ENCODE assay signal across 31 cellular contexts in the genomic region with DNA sequence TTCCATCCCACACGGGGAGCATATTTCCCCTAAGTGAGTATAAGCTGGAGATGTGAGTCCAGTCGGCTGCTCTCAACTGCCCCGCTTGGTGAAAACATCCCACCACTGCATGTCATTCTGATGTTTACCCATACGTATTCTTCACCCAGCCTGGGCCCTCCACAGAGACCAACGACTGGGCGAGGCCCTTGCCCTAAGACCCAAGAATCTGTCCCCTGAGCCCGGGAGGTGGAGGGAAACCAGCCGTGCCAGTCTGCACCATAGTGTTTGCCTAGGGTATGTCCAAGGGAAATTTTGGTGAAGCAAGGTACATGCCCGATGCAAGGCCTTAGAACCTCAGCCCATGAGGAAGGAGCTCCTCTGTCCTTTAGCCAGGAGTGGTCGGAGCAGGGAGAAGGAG.
DNase-seq lines count a peak whose midpoint lies in the region; TF ChIP-seq lines count a peak whose summit lies in the region.
"Had no signal": no experiment of that assay in that cellular context is flagged by ENCODE, and none has a peak within 500 bp of the region (broad histone marks: within the 10 kb centered on the region; RNA-seq: fewer than 3 reads in every experiment).

No MANE protein-coding gene starts in this region.

- H3K27ac Mint-ChIP-seq in chondrocyte (ENCODE audit: unreplicated experiment) (no peak overlapping the region), mesothelial cell of epicardium (no peak overlapping the region)
- H3K27ac Mint-ChIP-seq: B cell; CD14-positive monocyte; CD4-positive, alpha-beta memory T cell; CD4-positive, alpha-beta T cell; CD8-positive, alpha-beta T cell had no signal

- H3K36me3 ChIP-seq in spleen, result no peaks in the 10 kb centered on the region
- H3K36me3 ChIP-seq: BE2C, BLaER1 had no signal

- no peak overlapping the region for H3K4me3 ChIP-seq in spleen
- H3K4me3 ChIP-seq: A549; BLaER1; BLaER1 treated with 17β-estradiol and CSF1 and Interleukin-3, amounts not matched to agents 10 nM and 100 nM had no signal

- H3K4me1 Mint-ChIP-seq in chondrocyte (ENCODE audit: low read depth) (no peaks in the 10 kb centered on the region), mesothelial cell of epicardium (no peaks in the 10 kb centered on the region)

- 83 to 96% (median 89%) methylated on average over 9 to 10 of the region's 10 CpGs for WGBS in spleen, 5 donors

- H3K27me3 ChIP-seq in spleen (replicated peaks in 1 of 7), result no peaks in the 10 kb centered on the region
- H3K27me3 ChIP-seq: BE2C; BLaER1; BLaER1 treated with 17β-estradiol and CSF1 and Interleukin-3, amounts not matched to agents 10 nM and 100 nM had no signal

- TF ChIP-seq POLR2A in spleen (IDR thresholded peaks at IDR 0.05), result no peak

- H3K27ac ChIP-seq in spleen, result no peak overlapping the region
- H3K27ac ChIP-seq: 22Rv1; A549; BLaER1; BLaER1 treated with 17β-estradiol and CSF1 and Interleukin-3, amounts not matched to agents 10 nM and 100 nM; C4-2B had no signal

- H3K4me3 Mint-ChIP-seq in chondrocyte (ENCODE audit: unreplicated experiment) (no peak overlapping the region), mesothelial cell of epicardium (no peak overlapping the region)
- H3K4me3 Mint-ChIP-seq: B cell; CD14-positive monocyte; CD4-positive, alpha-beta memory T cell; CD4-positive, alpha-beta T cell; CD4-positive, CD25-positive, alpha-beta regulatory T cell; CD8-positive, alpha-beta memory T cell; CD8-positive, alpha-beta T cell had no signal

- DNase-seq in chondrocyte (ENCODE audit: low spot score) (peak; percentile 52), spleen (peak; percentile 47), mesothelial cell of epicardium (ENCODE audit: low spot score in 2 of 2, unreplicated experiment in 2 of 2) (no peak)
- DNase-seq in stimulated activated CD4-positive, alpha-beta T cell treated with anti-CD3 and anti-CD28 coated beads, Interleukin-2, amount 100 ng/mL, for 48 hours, result no peak
- DNase-seq: 8988T; ACHN; AML-193; BE2C; C1 segment of cervical spinal cord; Caco-2; Calu3; CD4-positive, alpha-beta memory T cell; CD4-positive, alpha-beta T cell; CD4-positive, CD25-positive, alpha-beta regulatory T cell; CD8-positive, alpha-beta memory T cell; CD8-positive, alpha-beta T cell; COR-L47; DMS 273 treated with DMSO at 0.1 percent for 48 hours; DMS153; DMS53; DMS79; DMS79 treated with DMSO at 0.1 percent for 48 hours; DND-41; EL had no signal

- peaks cover 0 to 10% (median 0%) of the 10 kb centered on the region in 8 donors for H3K9me3 ChIP-seq in spleen
- H3K9me3 ChIP-seq: A549, BE2C, Caco-2 had no signal

- TF ChIP-seq CTCF in chondrocyte (IDR thresholded peaks at IDR 0.05) (no peak), spleen (IDR thresholded peaks at IDR 0.05 in 8 of 11, conservative IDR thresholded peaks at IDR 0.05 in 3 of 11) (no peak), mesothelial cell of epicardium (IDR thresholded peaks at IDR 0.05; ENCODE audit: unreplicated experiment) (no peak)

- peaks cover 4 to 36% (median 22%) of the 10 kb centered on the region in 6 donors for H3K4me1 ChIP-seq in spleen
- H3K4me1 ChIP-seq: A549, BE2C, Caco-2 had no signal

- intact Hi-C loops in spleen (cut with DNase I; ENCODE audit: low total_unique reads), result no loop called here

- H3K36me3 Mint-ChIP-seq in chondrocyte (ENCODE audit: low read depth), result peaks cover 3% of the 10 kb centered on the region
- H3K36me3 Mint-ChIP-seq in mesothelial cell of epicardium, result no peaks in the 10 kb centered on the region
- H3K36me3 Mint-ChIP-seq: CD14-positive monocyte; CD4-positive, alpha-beta memory T cell; CD8-positive, alpha-beta T cell had no signal

- H3K27me3 Mint-ChIP-seq in chondrocyte (ENCODE audit: low read depth) (peaks cover 55% of the 10 kb centered on the region), mesothelial cell of epicardium (ENCODE audit: low read depth) (peaks cover 78% of the 10 kb centered on the region)
- H3K27me3 Mint-ChIP-seq: B cell; CD4-positive, alpha-beta memory T cell; CD4-positive, alpha-beta T cell; CD4-positive, CD25-positive, alpha-beta regulatory T cell had no signal

- H3K9me3 Mint-ChIP-seq in chondrocyte (ENCODE audit: low read depth), result peaks cover 2% of the 10 kb centered on the region
- H3K9me3 Mint-ChIP-seq in mesothelial cell of epicardium, result peaks cover 6% of the 10 kb centered on the region
- H3K9me3 Mint-ChIP-seq: CD4-positive, alpha-beta memory T cell; CD4-positive, alpha-beta T cell; CD8-positive, alpha-beta memory T cell had no signal

Comparison
In these comparisons a context has a peak if more than half of its experiments do, and no peak if none do; other contexts are left out.
1. DNase-seq: peak in chondrocyte (single experiment) and spleen (single experiment); none in stimulated activated CD4-positive, alpha-beta T cell treated with anti-CD3 and anti-CD28 coated beads, Interleukin-2, amount 100 ng/mL, for 48 hours (0 of 2) and mesothelial cell of epicardium (0 of 2).